ENCODE assay signal across 29 cellular contexts in the genomic region with DNA sequence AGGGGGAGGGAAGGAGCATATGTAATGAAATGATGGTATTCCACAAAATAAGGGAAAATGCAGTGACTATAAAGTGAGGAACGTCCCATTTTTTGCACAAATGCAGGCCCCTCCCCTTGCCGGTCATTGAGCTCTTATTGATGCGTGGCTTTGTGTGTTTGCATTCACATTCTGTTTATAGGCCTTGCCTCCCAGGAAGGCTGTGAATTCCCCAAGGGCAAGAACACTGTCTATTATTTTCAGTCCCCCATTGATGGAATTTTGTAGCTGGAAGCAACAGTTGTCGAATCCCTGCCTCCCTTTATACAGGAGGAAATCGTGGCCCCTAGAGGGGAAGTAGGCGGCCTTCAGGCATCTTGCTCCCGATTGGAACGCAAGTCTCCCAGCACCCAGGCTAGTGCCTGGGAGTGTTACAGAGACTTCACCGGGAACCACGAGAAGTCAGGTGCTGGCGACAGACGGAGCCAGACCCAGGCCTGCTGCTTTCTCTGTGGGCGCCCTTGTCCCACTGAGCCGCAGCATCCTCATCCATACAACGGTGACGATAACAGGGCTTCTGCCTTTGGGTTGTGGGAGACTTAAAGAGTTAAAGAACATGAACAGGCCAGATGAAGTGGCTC. TPM values are rescaled to one million over a fixed set of nuclear protein-coding genes. Genes with fewer than 3 reads are reported as not detected.
"Had no signal": no experiment of that assay in that cellular context is flagged by ENCODE, and none has a peak within 500 bp of the region (broad histone marks: within the 10 kb centered on the region; RNA-seq: fewer than 3 reads in every experiment).

No MANE protein-coding gene starts in this region.

- H3K4me1 ChIP-seq: left ventricle myocardium inferior, psoas muscle had no signal

- DNase-seq: activated CD4-positive, alpha-beta T cell treated with anti-CD3 and anti-CD28 coated beads, Interleukin-2, amount 10 ng/mL, durations not matched to agents 7 days and 5 days; activated CD8-positive, alpha-beta T cell treated with anti-CD3 and anti-CD28 coated beads, Interleukin-2, amount 10 ng/mL, durations not matched to agents 7 days and 5 days; activated naive CD4-positive, alpha-beta T cell treated with Interleukin-2 at 50 U/mL for 16 hours; activated naive CD8-positive, alpha-beta T cell treated with anti-CD3 and anti-CD28 coated beads, Interleukin-2, amount 10 ng/mL, durations not matched to agents 7 days and 5 days; activated T-cell treated with anti-CD3 and anti-CD28 coated beads, Interleukin-2, amount 50 U/mL, for 24 hours; amygdala; foreskin keratinocyte; kidney glomerular epithelial cell; left ventricle myocardium inferior; mammary epithelial cell; psoas muscle; small intestine; stimulated activated CD4-positive, alpha-beta T cell treated with anti-CD3 and anti-CD28 coated beads, Interleukin-15, amount 100 ng/mL, for 24 hours; stimulated activated CD4-positive, alpha-beta T cell treated with anti-CD3 and anti-CD28 coated beads, Interleukin-2, amount 100 ng/mL, for 48 hours; T1000; trophoblast cell had no signal

- H3K4me1 Mint-ChIP-seq: activated CD4-positive, alpha-beta T cell treated with anti-CD3 and anti-CD28 coated beads, Interleukin-2, amount 10 ng/mL, durations not matched to agents 7 days and 5 days had no signal

- H3K27me3 Mint-ChIP-seq: activated naive CD8-positive, alpha-beta T cell treated with anti-CD3 and anti-CD28 coated beads, Interleukin-2, amount 10 ng/mL, durations not matched to agents 7 days and 5 days had no signal

- H3K4me3 Mint-ChIP-seq: activated CD4-positive, alpha-beta T cell treated with anti-CD3 and anti-CD28 coated beads, Interleukin-2, amount 10 ng/mL, durations not matched to agents 7 days and 5 days; activated CD8-positive, alpha-beta T cell treated with anti-CD3 and anti-CD28 coated beads, Interleukin-2, amount 10 ng/mL, durations not matched to agents 7 days and 5 days; activated naive CD8-positive, alpha-beta T cell treated with anti-CD3 and anti-CD28 coated beads, Interleukin-2, amount 10 ng/mL, durations not matched to agents 7 days and 5 days; activated T-cell treated with anti-CD3 and anti-CD28 coated beads, Interleukin-2, amount 50 U/mL, for 24 hours; stimulated activated naive CD8-positive, alpha-beta T cell treated with anti-CD3 and anti-CD28 coated beads, Interleukin-15, Interleukin-2, amounts not matched to agents 100 ng/mL and 50 ng/mL, for 24 hours had no signal

- H3K36me3 ChIP-seq: cardiac muscle cell, left ventricle myocardium inferior, vagina had no signal

- ATAC-seq: activated CD4-positive, CD25-positive, alpha-beta regulatory T cell treated with anti-CD3 and anti-CD28 coated beads, Interleukin-2, amount 50 U/mL, for 24 hours; activated CD8-positive, alpha-beta T cell treated with anti-CD3 and anti-CD28 coated beads, Interleukin-2, amount 10 ng/mL, durations not matched to agents 7 days and 5 days; foreskin keratinocyte; psoas muscle; right cardiac atrium had no signal

- H3K9me3 ChIP-seq: left ventricle myocardium inferior, psoas muscle, vagina had no signal

- H3K27ac Mint-ChIP-seq: activated CD4-positive, alpha-beta T cell treated with anti-CD3 and anti-CD28 coated beads, Interleukin-2, amount 10 ng/mL, durations not matched to agents 7 days and 5 days; activated CD8-positive, alpha-beta T cell treated with anti-CD3 and anti-CD28 coated beads, Interleukin-2, amount 10 ng/mL, durations not matched to agents 7 days and 5 days; activated naive CD8-positive, alpha-beta T cell treated with anti-CD3 and anti-CD28 coated beads, Interleukin-2, amount 10 ng/mL, durations not matched to agents 7 days and 5 days; activated T-cell treated with anti-CD3 and anti-CD28 coated beads, Interleukin-2, amount 50 U/mL, for 24 hours; activated T-helper 2 cell treated with anti-CD3 and anti-CD28 coated beads, Interferon-gamma antibody, Interleukin-2, Interleukin-4, amounts not matched to agents 10 μg/mL and 5 μg/mL and 100 μg/mL, durations not matched to agents 14 hours and 24 hours and 36 hours; stimulated activated naive CD8-positive, alpha-beta T cell treated with anti-CD3 and anti-CD28 coated beads, Interleukin-15, Interleukin-2, amounts not matched to agents 100 ng/mL and 50 ng/mL, for 24 hours had no signal

- H3K36me3 Mint-ChIP-seq: activated naive CD8-positive, alpha-beta T cell treated with anti-CD3 and anti-CD28 coated beads, Interleukin-2, amount 10 ng/mL, durations not matched to agents 7 days and 5 days had no signal

- H3K27me3 ChIP-seq: cardiac muscle cell, vagina had no signal

- H3K4me3 ChIP-seq: cardiac muscle cell, left ventricle myocardium inferior, psoas muscle, vagina had no signal

- H3K9me3 Mint-ChIP-seq: activated CD4-positive, alpha-beta T cell treated with anti-CD3 and anti-CD28 coated beads, Interleukin-2, amount 10 ng/mL, durations not matched to agents 7 days and 5 days; activated naive CD8-positive, alpha-beta T cell treated with anti-CD3 and anti-CD28 coated beads, Interleukin-2, amount 10 ng/mL, durations not matched to agents 7 days and 5 days; activated T-cell treated with anti-CD3 and anti-CD28 coated beads, Interleukin-2, amount 50 U/mL, for 24 hours; activated T-helper 2 cell treated with anti-CD3 and anti-CD28 coated beads, Interferon-gamma antibody, Interleukin-2, Interleukin-4, amounts not matched to agents 10 μg/mL and 5 μg/mL and 100 μg/mL, durations not matched to agents 14 hours and 24 hours and 36 hours; stimulated activated naive CD8-positive, alpha-beta T cell treated with anti-CD3 and anti-CD28 coated beads, Interleukin-15, Interleukin-2, amounts not matched to agents 100 ng/mL and 50 ng/mL, for 24 hours had no signal

- H3K27ac ChIP-seq: cardiac muscle cell, epithelial cell of prostate, foreskin keratinocyte, left ventricle myocardium inferior, psoas muscle, vagina had no signal

RNA-seq across cellular contexts. Expression of a gene that starts 6.9 kb away (rescaled TPM):
- total RNA-seq: activated CD4-positive, alpha-beta T cell treated with anti-CD3 and anti-CD28 coated beads, Interleukin-2, amount 10 ng/mL, durations not matched to agents 7 days and 5 days; activated CD8-positive, alpha-beta T cell treated with anti-CD3 and anti-CD28 coated beads, Interleukin-2, amount 10 ng/mL, durations not matched to agents 7 days and 5 days; activated naive CD8-positive, alpha-beta T cell treated with anti-CD3 and anti-CD28 coated beads, Interleukin-2, amount 10 ng/mL, durations not matched to agents 7 days and 5 days; activated T-helper 2 cell treated with anti-CD3 and anti-CD28 coated beads, Interferon-gamma antibody, Interleukin-2, Interleukin-4, amounts not matched to agents 10 μg/mL and 5 μg/mL and 100 μg/mL, durations not matched to agents 14 hours and 24 hours and 36 hours; dermis microvascular lymphatic vessel endothelial cell; left ventricle myocardium inferior; mononuclear cell; osteocyte; psoas muscle; right cardiac atrium had no signal
- polyA plus RNA-seq: cardiac muscle cell, neural cell, right cardiac atrium had no signal

RNA-seq across cellular contexts. Expression of a gene that starts 7.8 kb away (rescaled TPM):
- total RNA-seq: activated CD4-positive, alpha-beta T cell treated with anti-CD3 and anti-CD28 coated beads, Interleukin-2, amount 10 ng/mL, durations not matched to agents 7 days and 5 days; activated CD8-positive, alpha-beta T cell treated with anti-CD3 and anti-CD28 coated beads, Interleukin-2, amount 10 ng/mL, durations not matched to agents 7 days and 5 days; dermis microvascular lymphatic vessel endothelial cell; mononuclear cell; osteocyte had no signal
- polyA plus RNA-seq: neural cell had no signal

RNA-seq across cellular contexts. Expression of a gene that starts 12.0 kb away (rescaled TPM):
- total RNA-seq: activated CD4-positive, alpha-beta T cell treated with anti-CD3 and anti-CD28 coated beads, Interleukin-2, amount 10 ng/mL, durations not matched to agents 7 days and 5 days; activated CD8-positive, alpha-beta T cell treated with anti-CD3 and anti-CD28 coated beads, Interleukin-2, amount 10 ng/mL, durations not matched to agents 7 days and 5 days; activated naive CD8-positive, alpha-beta T cell treated with anti-CD3 and anti-CD28 coated beads, Interleukin-2, amount 10 ng/mL, durations not matched to agents 7 days and 5 days; activated T-helper 2 cell treated with anti-CD3 and anti-CD28 coated beads, Interferon-gamma antibody, Interleukin-2, Interleukin-4, amounts not matched to agents 10 μg/mL and 5 μg/mL and 100 μg/mL, durations not matched to agents 14 hours and 24 hours and 36 hours; cardiac muscle cell; chondrocyte; dermis microvascular lymphatic vessel endothelial cell; fibroblast of lung; foreskin keratinocyte; left ventricle myocardium inferior; mammary epithelial cell; mononuclear cell; osteocyte; psoas muscle; right cardiac atrium; vagina had no signal
- polyA plus RNA-seq: cardiac muscle cell, fibroblast of lung, foreskin keratinocyte, mammary epithelial cell, neural cell, psoas muscle, right cardiac atrium, small intestine had no signal

RNA-seq across cellular contexts. Expression of a gene that starts 31.0 kb away (rescaled TPM):
- total RNA-seq: activated CD4-positive, alpha-beta T cell treated with anti-CD3 and anti-CD28 coated beads, Interleukin-2, amount 10 ng/mL, durations not matched to agents 7 days and 5 days; activated CD8-positive, alpha-beta T cell treated with anti-CD3 and anti-CD28 coated beads, Interleukin-2, amount 10 ng/mL, durations not matched to agents 7 days and 5 days; activated naive CD8-positive, alpha-beta T cell treated with anti-CD3 and anti-CD28 coated beads, Interleukin-2, amount 10 ng/mL, durations not matched to agents 7 days and 5 days; activated T-helper 2 cell treated with anti-CD3 and anti-CD28 coated beads, Interferon-gamma antibody, Interleukin-2, Interleukin-4, amounts not matched to agents 10 μg/mL and 5 μg/mL and 100 μg/mL, durations not matched to agents 14 hours and 24 hours and 36 hours; cardiac muscle cell; chondrocyte; dermis microvascular lymphatic vessel endothelial cell; fibroblast of lung; left ventricle myocardium inferior; mammary epithelial cell; mononuclear cell; osteocyte; psoas muscle; right cardiac atrium had no signal
- polyA plus RNA-seq: fibroblast of lung, mammary epithelial cell, neural cell, psoas muscle, small intestine had no signal
